In genomic region chr9:79917417-79917816, GRCh38 we compare ENCODE assay signal across 18 cellular contexts.
"Had no signal": no experiment of that assay in that cellular context is flagged by ENCODE, and none has a peak within 500 bp of the region (broad histone marks: within the 10 kb centered on the region; RNA-seq: fewer than 3 reads in every experiment).

No MANE protein-coding gene starts in this region.

- H3K9me3 Mint-ChIP-seq: stimulated activated effector memory CD8-positive, alpha-beta T cell treated with anti-CD3 and anti-CD28 coated beads, Interleukin-12 subunit alpha, Interleukin-12 subunit beta, amount 100 ng/mL, for 72 hours had no signal

- H3K27me3 Mint-ChIP-seq: activated naive CD8-positive, alpha-beta T cell had no signal

- H3K4me3 ChIP-seq: gastrocnemius medialis, lung, stomach, thoracic aorta, upper lobe of left lung had no signal

- H3K4me1 ChIP-seq: gastrocnemius medialis, stomach, upper lobe of left lung had no signal

- H3K36me3 Mint-ChIP-seq: mesothelial cell of epicardium; stimulated activated effector memory CD8-positive, alpha-beta T cell treated with anti-CD3 and anti-CD28 coated beads, Interleukin-12 subunit alpha, Interleukin-12 subunit beta, amount 100 ng/mL, for 72 hours had no signal

- DNase-seq: activated CD4-positive, alpha-beta T cell treated with anti-CD3 and anti-CD28 coated beads, Interleukin-2, amount 50 U/mL, for 4 hours; activated gamma-delta T cell treated with Interleukin-2 at 50 U/mL for 16 hours; gastrocnemius medialis; kidney; nephron progenitor cell; nucleus accumbens; right cardiac atrium; small intestine; stimulated activated CD4-positive, alpha-beta T cell treated with anti-CD3 and anti-CD28 coated beads, Interleukin-4, amount 100 ng/mL, for 24 hours; stomach; upper lobe of left lung had no signal

- H3K27me3 ChIP-seq: gastrocnemius medialis, stomach, upper lobe of left lung had no signal

- H3K4me3 Mint-ChIP-seq: activated naive CD8-positive, alpha-beta T cell; mesothelial cell of epicardium; nephron progenitor cell; stimulated activated effector memory CD8-positive, alpha-beta T cell treated with anti-CD3 and anti-CD28 coated beads, Interleukin-12 subunit alpha, Interleukin-12 subunit beta, amount 100 ng/mL, for 72 hours had no signal

- H3K36me3 ChIP-seq: gastrocnemius medialis, stomach, thoracic aorta, upper lobe of left lung had no signal

- H3K9me3 ChIP-seq: gastrocnemius medialis, stomach, thoracic aorta, upper lobe of left lung had no signal

- ATAC-seq: left lobe of liver; right cardiac atrium; stimulated activated effector memory CD8-positive, alpha-beta T cell treated with anti-CD3 and anti-CD28 coated beads, Interleukin-12 subunit alpha, Interleukin-12 subunit beta, amount 100 ng/mL, for 72 hours had no signal

- H3K27ac ChIP-seq: epithelial cell of prostate, gastrocnemius medialis, stomach, thoracic aorta, upper lobe of left lung had no signal

- H3K4me1 Mint-ChIP-seq: mesothelial cell of epicardium; nephron progenitor cell; stimulated activated effector memory CD8-positive, alpha-beta T cell treated with anti-CD3 and anti-CD28 coated beads, Interleukin-12 subunit alpha, Interleukin-12 subunit beta, amount 100 ng/mL, for 72 hours had no signal
